Comparison of ENCODE assay signal across 1 cellular context in the genomic region with DNA sequence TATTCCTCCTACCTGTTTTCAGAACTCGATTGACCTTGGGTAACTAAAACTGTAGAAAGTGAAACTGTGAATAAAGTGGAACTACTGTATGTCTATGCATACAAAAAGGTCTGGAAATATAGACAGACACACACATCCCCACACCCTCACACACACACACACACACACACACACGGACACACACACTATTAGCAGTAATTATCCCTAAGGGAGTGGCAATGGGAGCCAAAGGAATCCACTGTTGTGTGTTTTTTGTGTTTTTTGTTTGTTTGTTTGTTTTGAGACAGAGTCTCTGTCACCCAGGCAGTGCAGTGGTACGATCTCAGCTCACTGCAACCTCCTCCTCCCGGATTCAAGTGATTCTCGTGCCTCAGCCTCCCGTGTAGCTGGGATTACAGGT.
TF ChIP-seq lines count a peak whose summit lies in the region.

No MANE protein-coding gene starts in this region.

TF ChIP-seq in HepG2, 621 proteins besides CTCF, POLR2A, EP300 and RAD21 (continues in another document):
- TF ChIP-seq FOXO1 (CRISPR knock-in tag; IDR thresholded peaks at IDR 0.05) (no peak), FOXP1 (IDR thresholded peaks at IDR 0.05) (no peak), FOXP1 (CRISPR knock-in tag; IDR thresholded peaks at IDR 0.05) (no peak), MIXL1 (CRISPR knock-in tag; IDR thresholded peaks at IDR 0.05) (no peak), SMAD9 (CRISPR knock-in tag; IDR thresholded peaks at IDR 0.05) (no peak), ZNF30 (CRISPR knock-in tag; IDR thresholded peaks at IDR 0.05) (no peak), CEBPG (CRISPR knock-in tag; IDR thresholded peaks at IDR 0.05) (no peak), ZFP41 (CRISPR knock-in tag; IDR thresholded peaks at IDR 0.05; ENCODE audit: borderline replicate concordance) (no peak), ZNF563 (CRISPR knock-in tag; IDR thresholded peaks at IDR 0.05) (no peak), NFRKB (IDR thresholded peaks at IDR 0.05) (no peak), KMT2A (CRISPR knock-in tag; IDR thresholded peaks at IDR 0.05) (no peak), NR3C1 (CRISPR knock-in tag; IDR thresholded peaks at IDR 0.05) (no peak), ZNF567 (CRISPR knock-in tag; IDR thresholded peaks at IDR 0.05; ENCODE audit: borderline replicate concordance) (no peak), ZNF367 (CRISPR knock-in tag; IDR thresholded peaks at IDR 0.05; ENCODE audit: borderline replicate concordance) (no peak)
- TF ChIP-seq, protein P1, sequence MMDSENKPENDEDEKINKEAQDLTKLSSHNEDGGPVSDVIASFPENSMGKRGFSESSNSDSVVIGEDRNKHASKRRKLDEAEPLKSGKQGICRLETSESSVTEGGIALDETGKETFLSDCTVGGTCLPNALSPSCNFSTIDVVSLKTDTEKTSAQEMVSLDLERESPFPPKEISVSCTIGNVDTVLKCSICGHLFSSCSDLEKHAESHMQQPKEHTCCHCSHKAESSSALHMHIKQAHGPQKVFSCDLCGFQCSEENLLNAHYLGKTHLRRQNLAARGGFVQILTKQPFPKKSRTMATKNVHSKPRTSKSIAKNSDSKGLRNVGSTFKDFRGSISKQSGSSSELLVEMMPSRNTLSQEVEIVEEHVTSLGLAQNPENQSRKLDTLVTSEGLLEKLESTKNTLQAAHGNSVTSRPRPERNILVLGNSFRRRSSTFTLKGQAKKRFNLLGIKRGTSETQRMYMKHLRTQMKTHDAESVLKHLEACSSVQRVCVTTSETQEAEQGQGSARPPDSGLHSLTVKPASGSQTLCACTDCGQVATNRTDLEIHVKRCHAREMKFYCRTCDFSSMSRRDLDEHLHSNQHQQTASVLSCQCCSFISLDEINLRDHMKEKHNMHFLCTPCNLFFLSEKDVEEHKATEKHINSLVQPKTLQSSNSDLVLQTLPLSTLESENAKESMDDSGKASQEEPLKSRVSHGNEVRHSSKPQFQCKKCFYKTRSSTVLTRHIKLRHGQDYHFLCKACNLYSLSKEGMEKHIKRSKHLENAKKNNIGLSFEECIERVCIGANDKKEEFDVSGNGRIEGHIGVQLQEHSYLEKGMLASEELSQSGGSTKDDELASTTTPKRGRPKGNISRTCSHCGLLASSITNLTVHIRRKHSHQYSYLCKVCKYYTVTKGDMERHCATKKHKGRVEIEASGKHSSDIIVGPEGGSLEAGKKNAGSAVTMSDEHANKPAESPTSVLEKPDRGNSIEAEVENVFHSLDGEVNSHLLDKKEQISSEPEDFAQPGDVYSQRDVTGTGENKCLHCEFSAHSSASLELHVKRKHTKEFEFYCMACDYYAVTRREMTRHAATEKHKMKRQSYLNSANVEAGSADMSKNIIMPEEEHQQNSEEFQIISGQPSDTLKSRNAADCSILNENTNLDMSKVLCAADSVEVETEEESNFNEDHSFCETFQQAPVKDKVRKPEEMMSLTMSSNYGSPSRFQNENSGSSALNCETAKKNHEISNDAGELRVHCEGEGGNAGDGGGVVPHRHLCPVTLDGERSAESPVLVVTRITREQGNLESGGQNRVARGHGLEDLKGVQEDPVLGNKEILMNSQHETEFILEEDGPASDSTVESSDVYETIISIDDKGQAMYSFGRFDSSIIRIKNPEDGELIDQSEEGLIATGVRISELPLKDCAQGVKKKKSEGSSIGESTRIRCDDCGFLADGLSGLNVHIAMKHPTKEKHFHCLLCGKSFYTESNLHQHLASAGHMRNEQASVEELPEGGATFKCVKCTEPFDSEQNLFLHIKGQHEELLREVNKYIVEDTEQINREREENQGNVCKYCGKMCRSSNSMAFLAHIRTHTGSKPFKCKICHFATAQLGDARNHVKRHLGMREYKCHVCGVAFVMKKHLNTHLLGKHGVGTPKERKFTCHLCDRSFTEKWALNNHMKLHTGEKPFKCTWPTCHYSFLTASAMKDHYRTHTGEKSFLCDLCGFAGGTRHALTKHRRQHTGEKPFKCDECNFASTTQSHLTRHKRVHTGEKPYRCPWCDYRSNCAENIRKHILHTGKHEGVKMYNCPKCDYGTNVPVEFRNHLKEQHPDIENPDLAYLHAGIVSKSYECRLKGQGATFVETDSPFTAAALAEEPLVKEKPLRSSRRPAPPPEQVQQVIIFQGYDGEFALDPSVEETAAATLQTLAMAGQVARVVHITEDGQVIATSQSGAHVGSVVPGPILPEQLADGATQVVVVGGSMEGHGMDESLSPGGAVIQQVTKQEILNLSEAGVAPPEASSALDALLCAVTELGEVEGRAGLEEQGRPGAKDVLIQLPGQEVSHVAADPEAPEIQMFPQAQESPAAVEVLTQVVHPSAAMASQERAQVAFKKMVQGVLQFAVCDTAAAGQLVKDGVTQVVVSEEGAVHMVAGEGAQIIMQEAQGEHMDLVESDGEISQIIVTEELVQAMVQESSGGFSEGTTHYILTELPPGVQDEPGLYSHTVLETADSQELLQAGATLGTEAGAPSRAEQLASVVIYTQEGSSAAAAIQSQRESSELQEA (CRISPR knock-in tag; IDR thresholded peaks at IDR 0.05; ENCODE audit: not compliant biosample characterization) = no peak
- TF ChIP-seq, protein P2, sequence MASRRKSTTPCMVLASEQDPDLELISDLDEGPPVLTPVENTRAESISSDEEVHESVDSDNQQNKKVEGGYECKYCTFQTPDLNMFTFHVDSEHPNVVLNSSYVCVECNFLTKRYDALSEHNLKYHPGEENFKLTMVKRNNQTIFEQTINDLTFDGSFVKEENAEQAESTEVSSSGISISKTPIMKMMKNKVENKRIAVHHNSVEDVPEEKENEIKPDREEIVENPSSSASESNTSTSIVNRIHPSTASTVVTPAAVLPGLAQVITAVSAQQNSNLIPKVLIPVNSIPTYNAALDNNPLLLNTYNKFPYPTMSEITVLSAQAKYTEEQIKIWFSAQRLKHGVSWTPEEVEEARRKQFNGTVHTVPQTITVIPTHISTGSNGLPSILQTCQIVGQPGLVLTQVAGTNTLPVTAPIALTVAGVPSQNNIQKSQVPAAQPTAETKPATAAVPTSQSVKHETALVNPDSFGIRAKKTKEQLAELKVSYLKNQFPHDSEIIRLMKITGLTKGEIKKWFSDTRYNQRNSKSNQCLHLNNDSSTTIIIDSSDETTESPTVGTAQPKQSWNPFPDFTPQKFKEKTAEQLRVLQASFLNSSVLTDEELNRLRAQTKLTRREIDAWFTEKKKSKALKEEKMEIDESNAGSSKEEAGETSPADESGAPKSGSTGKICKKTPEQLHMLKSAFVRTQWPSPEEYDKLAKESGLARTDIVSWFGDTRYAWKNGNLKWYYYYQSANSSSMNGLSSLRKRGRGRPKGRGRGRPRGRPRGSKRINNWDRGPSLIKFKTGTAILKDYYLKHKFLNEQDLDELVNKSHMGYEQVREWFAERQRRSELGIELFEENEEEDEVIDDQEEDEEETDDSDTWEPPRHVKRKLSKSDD (CRISPR knock-in tag; IDR thresholded peaks at IDR 0.05; ENCODE audit: low read depth) = no peak
- TF ChIP-seq, protein P3, sequence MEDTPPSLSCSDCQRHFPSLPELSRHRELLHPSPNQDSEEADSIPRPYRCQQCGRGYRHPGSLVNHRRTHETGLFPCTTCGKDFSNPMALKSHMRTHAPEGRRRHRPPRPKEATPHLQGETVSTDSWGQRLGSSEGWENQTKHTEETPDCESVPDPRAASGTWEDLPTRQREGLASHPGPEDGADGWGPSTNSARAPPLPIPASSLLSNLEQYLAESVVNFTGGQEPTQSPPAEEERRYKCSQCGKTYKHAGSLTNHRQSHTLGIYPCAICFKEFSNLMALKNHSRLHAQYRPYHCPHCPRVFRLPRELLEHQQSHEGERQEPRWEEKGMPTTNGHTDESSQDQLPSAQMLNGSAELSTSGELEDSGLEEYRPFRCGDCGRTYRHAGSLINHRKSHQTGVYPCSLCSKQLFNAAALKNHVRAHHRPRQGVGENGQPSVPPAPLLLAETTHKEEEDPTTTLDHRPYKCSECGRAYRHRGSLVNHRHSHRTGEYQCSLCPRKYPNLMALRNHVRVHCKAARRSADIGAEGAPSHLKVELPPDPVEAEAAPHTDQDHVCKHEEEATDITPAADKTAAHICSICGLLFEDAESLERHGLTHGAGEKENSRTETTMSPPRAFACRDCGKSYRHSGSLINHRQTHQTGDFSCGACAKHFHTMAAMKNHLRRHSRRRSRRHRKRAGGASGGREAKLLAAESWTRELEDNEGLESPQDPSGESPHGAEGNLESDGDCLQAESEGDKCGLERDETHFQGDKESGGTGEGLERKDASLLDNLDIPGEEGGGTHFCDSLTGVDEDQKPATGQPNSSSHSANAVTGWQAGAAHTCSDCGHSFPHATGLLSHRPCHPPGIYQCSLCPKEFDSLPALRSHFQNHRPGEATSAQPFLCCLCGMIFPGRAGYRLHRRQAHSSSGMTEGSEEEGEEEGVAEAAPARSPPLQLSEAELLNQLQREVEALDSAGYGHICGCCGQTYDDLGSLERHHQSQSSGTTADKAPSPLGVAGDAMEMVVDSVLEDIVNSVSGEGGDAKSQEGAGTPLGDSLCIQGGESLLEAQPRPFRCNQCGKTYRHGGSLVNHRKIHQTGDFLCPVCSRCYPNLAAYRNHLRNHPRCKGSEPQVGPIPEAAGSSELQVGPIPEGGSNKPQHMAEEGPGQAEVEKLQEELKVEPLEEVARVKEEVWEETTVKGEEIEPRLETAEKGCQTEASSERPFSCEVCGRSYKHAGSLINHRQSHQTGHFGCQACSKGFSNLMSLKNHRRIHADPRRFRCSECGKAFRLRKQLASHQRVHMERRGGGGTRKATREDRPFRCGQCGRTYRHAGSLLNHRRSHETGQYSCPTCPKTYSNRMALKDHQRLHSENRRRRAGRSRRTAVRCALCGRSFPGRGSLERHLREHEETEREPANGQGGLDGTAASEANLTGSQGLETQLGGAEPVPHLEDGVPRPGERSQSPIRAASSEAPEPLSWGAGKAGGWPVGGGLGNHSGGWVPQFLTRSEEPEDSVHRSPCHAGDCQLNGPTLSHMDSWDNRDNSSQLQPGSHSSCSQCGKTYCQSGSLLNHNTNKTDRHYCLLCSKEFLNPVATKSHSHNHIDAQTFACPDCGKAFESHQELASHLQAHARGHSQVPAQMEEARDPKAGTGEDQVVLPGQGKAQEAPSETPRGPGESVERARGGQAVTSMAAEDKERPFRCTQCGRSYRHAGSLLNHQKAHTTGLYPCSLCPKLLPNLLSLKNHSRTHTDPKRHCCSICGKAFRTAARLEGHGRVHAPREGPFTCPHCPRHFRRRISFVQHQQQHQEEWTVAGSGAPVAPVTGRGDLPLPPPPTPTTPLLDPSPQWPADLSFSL (CRISPR knock-in tag; IDR thresholded peaks at IDR 0.05) = peak; percentile 96
- TF ChIP-seq, protein P4, sequence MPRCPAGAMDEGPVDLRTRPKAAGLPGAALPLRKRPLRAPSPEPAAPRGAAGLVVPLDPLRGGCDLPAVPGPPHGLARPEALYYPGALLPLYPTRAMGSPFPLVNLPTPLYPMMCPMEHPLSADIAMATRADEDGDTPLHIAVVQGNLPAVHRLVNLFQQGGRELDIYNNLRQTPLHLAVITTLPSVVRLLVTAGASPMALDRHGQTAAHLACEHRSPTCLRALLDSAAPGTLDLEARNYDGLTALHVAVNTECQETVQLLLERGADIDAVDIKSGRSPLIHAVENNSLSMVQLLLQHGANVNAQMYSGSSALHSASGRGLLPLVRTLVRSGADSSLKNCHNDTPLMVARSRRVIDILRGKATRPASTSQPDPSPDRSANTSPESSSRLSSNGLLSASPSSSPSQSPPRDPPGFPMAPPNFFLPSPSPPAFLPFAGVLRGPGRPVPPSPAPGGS (CRISPR knock-in tag; IDR thresholded peaks at IDR 0.05) = no peak
- TF ChIP-seq, protein P5, sequence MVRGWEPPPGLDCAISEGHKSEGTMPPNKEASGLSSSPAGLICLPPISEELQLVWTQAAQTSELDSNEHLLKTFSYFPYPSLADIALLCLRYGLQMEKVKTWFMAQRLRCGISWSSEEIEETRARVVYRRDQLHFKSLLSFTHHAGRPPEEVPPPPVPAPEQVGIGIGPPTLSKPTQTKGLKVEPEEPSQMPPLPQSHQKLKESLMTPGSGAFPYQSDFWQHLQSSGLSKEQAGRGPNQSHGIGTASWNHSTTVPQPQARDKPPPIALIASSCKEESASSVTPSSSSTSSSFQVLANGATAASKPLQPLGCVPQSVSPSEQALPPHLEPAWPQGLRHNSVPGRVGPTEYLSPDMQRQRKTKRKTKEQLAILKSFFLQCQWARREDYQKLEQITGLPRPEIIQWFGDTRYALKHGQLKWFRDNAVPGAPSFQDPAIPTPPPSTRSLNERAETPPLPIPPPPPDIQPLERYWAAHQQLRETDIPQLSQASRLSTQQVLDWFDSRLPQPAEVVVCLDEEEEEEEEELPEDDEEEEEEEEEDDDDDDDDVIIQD (CRISPR knock-in tag; IDR thresholded peaks at IDR 0.05; ENCODE audit: low read depth) = no peak
- TF ChIP-seq, protein P6, sequence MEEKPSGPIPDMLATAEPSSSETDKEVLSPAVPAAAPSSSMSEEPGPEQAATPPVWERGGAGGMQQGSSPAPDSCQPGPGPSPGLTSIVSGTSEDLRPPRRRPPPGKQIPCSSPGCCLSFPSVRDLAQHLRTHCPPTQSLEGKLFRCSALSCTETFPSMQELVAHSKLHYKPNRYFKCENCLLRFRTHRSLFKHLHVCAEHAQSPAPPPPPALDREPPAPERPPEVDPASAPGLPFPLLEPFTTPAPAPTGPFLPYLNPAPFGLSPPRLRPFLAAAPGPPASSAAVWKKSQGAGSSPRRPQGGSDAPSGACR (CRISPR knock-in tag; IDR thresholded peaks at IDR 0.05) = no peak
- TF ChIP-seq, protein P7, sequence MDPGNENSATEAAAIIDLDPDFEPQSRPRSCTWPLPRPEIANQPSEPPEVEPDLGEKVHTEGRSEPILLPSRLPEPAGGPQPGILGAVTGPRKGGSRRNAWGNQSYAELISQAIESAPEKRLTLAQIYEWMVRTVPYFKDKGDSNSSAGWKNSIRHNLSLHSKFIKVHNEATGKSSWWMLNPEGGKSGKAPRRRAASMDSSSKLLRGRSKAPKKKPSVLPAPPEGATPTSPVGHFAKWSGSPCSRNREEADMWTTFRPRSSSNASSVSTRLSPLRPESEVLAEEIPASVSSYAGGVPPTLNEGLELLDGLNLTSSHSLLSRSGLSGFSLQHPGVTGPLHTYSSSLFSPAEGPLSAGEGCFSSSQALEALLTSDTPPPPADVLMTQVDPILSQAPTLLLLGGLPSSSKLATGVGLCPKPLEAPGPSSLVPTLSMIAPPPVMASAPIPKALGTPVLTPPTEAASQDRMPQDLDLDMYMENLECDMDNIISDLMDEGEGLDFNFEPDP (CRISPR knock-in tag; conservative IDR thresholded peaks at IDR 0.05) = 0 out of 2 replicates have a peak, but pooled peaks have one; percentile 49
- TF ChIP-seq, protein P8, sequence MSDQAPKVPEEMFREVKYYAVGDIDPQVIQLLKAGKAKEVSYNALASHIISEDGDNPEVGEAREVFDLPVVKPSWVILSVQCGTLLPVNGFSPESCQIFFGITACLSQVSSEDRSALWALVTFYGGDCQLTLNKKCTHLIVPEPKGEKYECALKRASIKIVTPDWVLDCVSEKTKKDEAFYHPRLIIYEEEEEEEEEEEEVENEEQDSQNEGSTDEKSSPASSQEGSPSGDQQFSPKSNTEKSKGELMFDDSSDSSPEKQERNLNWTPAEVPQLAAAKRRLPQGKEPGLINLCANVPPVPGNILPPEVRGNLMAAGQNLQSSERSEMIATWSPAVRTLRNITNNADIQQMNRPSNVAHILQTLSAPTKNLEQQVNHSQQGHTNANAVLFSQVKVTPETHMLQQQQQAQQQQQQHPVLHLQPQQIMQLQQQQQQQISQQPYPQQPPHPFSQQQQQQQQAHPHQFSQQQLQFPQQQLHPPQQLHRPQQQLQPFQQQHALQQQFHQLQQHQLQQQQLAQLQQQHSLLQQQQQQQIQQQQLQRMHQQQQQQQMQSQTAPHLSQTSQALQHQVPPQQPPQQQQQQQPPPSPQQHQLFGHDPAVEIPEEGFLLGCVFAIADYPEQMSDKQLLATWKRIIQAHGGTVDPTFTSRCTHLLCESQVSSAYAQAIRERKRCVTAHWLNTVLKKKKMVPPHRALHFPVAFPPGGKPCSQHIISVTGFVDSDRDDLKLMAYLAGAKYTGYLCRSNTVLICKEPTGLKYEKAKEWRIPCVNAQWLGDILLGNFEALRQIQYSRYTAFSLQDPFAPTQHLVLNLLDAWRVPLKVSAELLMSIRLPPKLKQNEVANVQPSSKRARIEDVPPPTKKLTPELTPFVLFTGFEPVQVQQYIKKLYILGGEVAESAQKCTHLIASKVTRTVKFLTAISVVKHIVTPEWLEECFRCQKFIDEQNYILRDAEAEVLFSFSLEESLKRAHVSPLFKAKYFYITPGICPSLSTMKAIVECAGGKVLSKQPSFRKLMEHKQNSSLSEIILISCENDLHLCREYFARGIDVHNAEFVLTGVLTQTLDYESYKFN (CRISPR knock-in tag; conservative IDR thresholded peaks at IDR 0.05) = peak; percentile 10; the same call in 1 of the 2 replicates
